In the genomic region with DNA sequence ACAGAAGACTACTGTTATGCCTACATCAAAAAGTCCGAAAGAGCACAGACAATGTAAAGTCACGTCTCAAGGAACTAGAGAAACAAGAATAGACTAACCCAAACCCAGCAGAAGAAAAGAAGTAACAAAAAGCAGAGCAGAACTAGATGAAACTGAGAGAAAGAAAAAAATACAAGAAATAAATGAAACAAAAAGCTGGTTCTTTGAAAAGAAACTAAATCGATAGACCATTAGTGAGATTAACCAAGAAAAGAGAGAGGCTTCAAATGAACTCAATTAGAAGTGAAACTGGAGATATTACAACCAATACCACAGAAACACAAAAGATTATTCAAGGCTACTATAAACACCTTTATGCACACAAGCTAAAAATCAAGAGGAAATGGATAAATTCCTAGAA, we compare ENCODE assay signal across 23 cellular contexts.
DNase-seq lines count a peak whose midpoint lies in the region; ATAC-seq, FAIRE-seq and TF ChIP-seq lines count a peak whose summit lies in the region.
"Had no signal": no experiment of that assay in that cellular context is flagged by ENCODE, and none has a peak within 500 bp of the region (broad histone marks: within the 10 kb centered on the region; RNA-seq: fewer than 3 reads in every experiment).

No MANE protein-coding gene starts in this region.

- ATAC-seq in GM18873 (IDR thresholded peaks at IDR 0.05; ENCODE audit: low FRiP score, unreplicated experiment) (peak; percentile 59), GM21529 (IDR thresholded peaks at IDR 0.05; ENCODE audit: unreplicated experiment) (peak; percentile 60), HG02981 (IDR thresholded peaks at IDR 0.05; ENCODE audit: unreplicated experiment) (peak; percentile 62), GM12878 (peak; percentile 29; the same call in 2 of the 3 replicates)
- ATAC-seq: heart left ventricle; left colon; SK-N-SH treated with all-trans-retinoic acid at 6 μM for 48 hours; stimulated activated memory B cell treated with anti-CD40 and anti-IgM and Interleukin-4, amounts not matched to agents 10 μg/mL and 1 μg/mL and 100 μg/mL, for 72 hours had no signal

- no peak for TF ChIP-seq RAD21 in GM12878 (IDR thresholded peaks at IDR 0.05; ENCODE audit: insufficient read depth, low read depth, low read length)

- TF ChIP-seq EP300 in GM12878 (IDR thresholded peaks at IDR 0.05; ENCODE audit: borderline replicate concordance in 1 of 2, control insufficient read depth in 1 of 2, low read depth in 2 of 2, low read length in 2 of 2) = no peak

- H3K27me3 ChIP-seq in GM12878 (replicated peaks in 1 of 2; ENCODE audit: control insufficient read depth in 2 of 2, insufficient read depth in 2 of 2, low read length in 1 of 2) = no peaks in the 10 kb centered on the region
- H3K27me3 ChIP-seq: heart left ventricle had no signal

- DNase-seq in GM12878 (ENCODE audit: low read depth, low spot score) (no peak), NOMO-1 treated with DMSO at 0.1 percent for 48 hours (lab: John Stamatoyannopoulos, UW; ENCODE audit: unreplicated experiment) (no peak), superior temporal gyrus (ENCODE audit: extremely low spot score) (no peak)
- no peak for DNase-seq in activated T-cell treated with anti-CD3 and anti-CD28 coated beads, Interleukin-2, amount 50 U/mL, for 1 hour
- DNase-seq: activated CD4-positive, alpha-beta T cell treated with anti-CD3 and anti-CD28 coated beads, Interleukin-2, amount 50 U/mL, for 4 hours; activated CD8-positive, alpha-beta memory T cell treated with anti-CD3 and anti-CD28 coated beads, Interleukin-2, amount 50 U/mL, for 4 hours; activated naive CD8-positive, alpha-beta T cell treated with anti-CD3 and anti-CD28 coated beads, Interleukin-2, amount 10 ng/mL, durations not matched to agents 7 days and 5 days; CD4-positive, CD25-positive, alpha-beta regulatory T cell; cerebellar nuclear complex; H9; heart left ventricle; left colon; MV-4-11; NCI-H2171 treated with DMSO at 0.1 percent for 48 hours; NCI-H526 treated with DMSO at 0.1 percent for 48 hours; small intestine had no signal

- TF ChIP-seq CTCF in GM12878 (IDR thresholded peaks at IDR 0.05 in 2 of 3, conservative IDR thresholded peaks at IDR 0.05 in 1 of 3; ENCODE audit: control insufficient read depth in 2 of 3, extremely low read depth in 1 of 3, insufficient read depth in 1 of 3, low read depth in 3 of 3, low read length in 3 of 3) = no peak

- H2AFZ ChIP-seq in GM12878 (ENCODE audit: control insufficient read depth, low read depth, low read length) = no peak overlapping the region

- CTCF ChIA-PET in GM12878 (lab: Yijun Ruan, JAX) = no interaction called here

- 0 out of 2 replicates have a peak overlapping the region, but pooled peaks have one; percentile 27 for H3K4me2 ChIP-seq in GM12878 (ENCODE audit: control insufficient read depth, insufficient read depth)

- no peaks in the 10 kb centered on the region for H3K79me2 ChIP-seq in GM12878 (ENCODE audit: control insufficient read depth, insufficient read depth, low read length)

- no peak overlapping the region for H3K9ac ChIP-seq in GM12878 (ENCODE audit: control insufficient read depth, insufficient read depth, low read length)

- TF ChIP-seq POLR2A in GM12878 (IDR thresholded peaks at IDR 0.05; ENCODE audit: low read depth, low read length) = no peak

- BruUV-seq in GM12878 (replicated peaks; lab: Mats Ljungman, UMichigan) = no TSS peak

- no peaks in the 10 kb centered on the region for H4K20me1 ChIP-seq in GM12878 (ENCODE audit: control insufficient read depth, insufficient read depth)

- no peaks in the 10 kb centered on the region; the same call in 1 of the 2 replicates for H3K4me1 ChIP-seq in GM12878 (ENCODE audit: control insufficient read depth, insufficient read depth, low read length)
- H3K4me1 ChIP-seq: heart left ventricle had no signal

- FAIRE-seq in GM12878 (lab: Jason Lieb, UNC) = no peak
- FAIRE-seq: small intestine had no signal

- H3K4me3 ChIP-seq in GM12878 = no peak overlapping the region
- H3K4me3 ChIP-seq: heart left ventricle, thoracic aorta had no signal

- RAD21 ChIA-PET in GM12878 (lab: Charles Lee; ENCODE audit: unreplicated experiment) = no interaction called here

- no peaks in the 10 kb centered on the region for H3K9me3 ChIP-seq in GM12878 (replicated peaks; ENCODE audit: control insufficient read depth, insufficient read depth, low read length)
- H3K9me3 ChIP-seq: heart left ventricle, thoracic aorta had no signal

- WGBS in GM12878 (ENCODE audit: insufficient coverage, insufficient replicate concordance, low lambda C conversion rate, missing lambda C conversion rate) = 30% methylated on average over 3 of the region's 3 CpGs

- POLR2A ChIA-PET in GM12878 (lab: Charles Lee) = no interaction called here

- in situ Hi-C loops in GM12878 (cut with MboI) = no loop called here

- SMC1A ChIA-PET in GM12878 (lab: Charles Lee; ENCODE audit: uncharacterized antibody, unreplicated experiment) = interaction anchor here (0.7 kb wide), 1 partner anchor 1844 kb away, joined by 3 read pairs; no protein-coding TSS in a partner anchor

- intact Hi-C loops in GM12878 (cut with micrococcal nuclease; ENCODE audit: unreplicated experiment) = no loop called here

- H3K36me3 ChIP-seq in GM12878 (ENCODE audit: control insufficient read depth in 2 of 2, insufficient read depth in 2 of 2, low read length in 1 of 2) = no peaks in the 10 kb centered on the region
- H3K36me3 ChIP-seq: heart left ventricle, thoracic aorta had no signal

- no peak overlapping the region for H3K27ac ChIP-seq in GM12878 (ENCODE audit: control insufficient read depth, insufficient read depth)
- H3K27ac ChIP-seq: epithelial cell of prostate, heart left ventricle, thoracic aorta had no signal

TF ChIP-seq in GM12878, 131 proteins besides CTCF, POLR2A, EP300 and RAD21:
- TF ChIP-seq, protein P1, sequence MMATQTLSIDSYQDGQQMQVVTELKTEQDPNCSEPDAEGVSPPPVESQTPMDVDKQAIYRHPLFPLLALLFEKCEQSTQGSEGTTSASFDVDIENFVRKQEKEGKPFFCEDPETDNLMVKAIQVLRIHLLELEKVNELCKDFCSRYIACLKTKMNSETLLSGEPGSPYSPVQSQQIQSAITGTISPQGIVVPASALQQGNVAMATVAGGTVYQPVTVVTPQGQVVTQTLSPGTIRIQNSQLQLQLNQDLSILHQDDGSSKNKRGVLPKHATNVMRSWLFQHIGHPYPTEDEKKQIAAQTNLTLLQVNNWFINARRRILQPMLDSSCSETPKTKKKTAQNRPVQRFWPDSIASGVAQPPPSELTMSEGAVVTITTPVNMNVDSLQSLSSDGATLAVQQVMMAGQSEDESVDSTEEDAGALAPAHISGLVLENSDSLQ (IDR thresholded peaks at IDR 0.05) = no peak
- peak; percentile 28; the same call in 1 of the 2 replicates for TF ChIP-seq MTA2 (IDR thresholded peaks at IDR 0.05; ENCODE audit: low read depth)
- 0 out of 2 replicates have a peak, but pooled peaks have one; percentile 11 for TF ChIP-seq RUNX3 (IDR thresholded peaks at IDR 0.05; ENCODE audit: low read length)
- TF ChIP-seq ZBED1 (IDR thresholded peaks at IDR 0.05; ENCODE audit: borderline replicate concordance) = no peak
